ENCODE assay signal across 9 cellular contexts in genomic region chr14:50822501-50823042, GRCh38. TPM values are rescaled to one million over a fixed set of nuclear protein-coding genes. Genes with fewer than 3 reads are reported as not detected.
DNase-seq lines count a peak whose midpoint lies in the region; ATAC-seq and TF ChIP-seq lines count a peak whose summit lies in the region.
"Had no signal": no experiment of that assay in that cellular context is flagged by ENCODE, and none has a peak within 500 bp of the region (broad histone marks: within the 10 kb centered on the region; RNA-seq: fewer than 3 reads in every experiment).

No MANE protein-coding gene starts in this region.

- peaks cover 95% of the 10 kb centered on the region for H3K79me2 ChIP-seq in OCI-LY3 (ENCODE audit: low read length)

- no peaks in the 10 kb centered on the region for H3K9me3 ChIP-seq in OCI-LY3 (ENCODE audit: insufficient read depth, low read length)
- H3K9me3 ChIP-seq in effector memory CD4-positive, alpha-beta T cell (ENCODE audit: control insufficient read depth, low read length): no peaks in the 10 kb centered on the region

- peak; percentile 83 for ATAC-seq in stimulated activated naive CD8-positive, alpha-beta T cell treated with anti-CD3 and anti-CD28 coated beads, Interleukin-15, amount 100 ng/mL, for 72 hours
- no peak for ATAC-seq in GM21717 (IDR thresholded peaks at IDR 0.05; ENCODE audit: unreplicated experiment)

- peaks cover 32% of the 10 kb centered on the region for H3K36me3 Mint-ChIP-seq in activated naive CD4-positive, alpha-beta T cell treated with anti-CD3 and anti-CD28 coated beads for 36 hours (ENCODE audit: low read depth)

- no peak for TF ChIP-seq CTCF in OCI-LY3 (IDR thresholded peaks at IDR 0.05; ENCODE audit: low read depth, low read length)

- no peak overlapping the region for H2AFZ ChIP-seq in OCI-LY3 (ENCODE audit: low read depth, low read length)
- H2AFZ ChIP-seq: neural progenitor cell had no signal

- CTCF ChIA-PET in activated naive CD4-positive, alpha-beta T cell treated with anti-CD3 and anti-CD28 coated beads for 36 hours (lab: Charles Lee): interaction anchor here (0.8 to 3.4 kb wide), 8 partner anchors 8 to 45 kb away, joined by 3 to 18 read pairs (median 8); partner anchors contain the start of gene NIN

- DNase-seq in activated naive CD4-positive, alpha-beta T cell treated with anti-CD3 and anti-CD28 coated beads for 36 hours: no peak
- no peak for DNase-seq in activated naive CD4-positive, alpha-beta T cell (lab: John Stamatoyannopoulos, UW)
- DNase-seq in effector memory CD4-positive, alpha-beta T cell: no peak
- DNase-seq in stimulated activated naive CD8-positive, alpha-beta T cell treated with anti-CD3 and anti-CD28 coated beads, Interleukin-15, amount 100 ng/mL, for 72 hours: peak; percentile 19 to 36
- DNase-seq in mesenteric fat pad (ENCODE audit: low spot score) (no peak), NCI-H1694 treated with DMSO at 0.1 percent for 48 hours (lab: John Stamatoyannopoulos, UW) (no peak)

- H3K27ac Mint-ChIP-seq in activated naive CD4-positive, alpha-beta T cell treated with anti-CD3 and anti-CD28 coated beads for 36 hours: peak overlapping the region; percentile 80
- H3K27ac Mint-ChIP-seq in stimulated activated naive CD8-positive, alpha-beta T cell treated with anti-CD3 and anti-CD28 coated beads, Interleukin-15, amount 100 ng/mL, for 72 hours: peak overlapping the region; percentile 93 to 95
- H3K27ac Mint-ChIP-seq: neural progenitor cell had no signal

- peak overlapping the region; percentile 72 for H3K9ac ChIP-seq in OCI-LY3 (ENCODE audit: low read length)
- H3K9ac ChIP-seq: neural progenitor cell had no signal

- peak overlapping the region; percentile 59 for H3K4me3 Mint-ChIP-seq in activated naive CD4-positive, alpha-beta T cell treated with anti-CD3 and anti-CD28 coated beads for 36 hours
- H3K4me3 Mint-ChIP-seq in stimulated activated naive CD8-positive, alpha-beta T cell treated with anti-CD3 and anti-CD28 coated beads, Interleukin-15, amount 100 ng/mL, for 72 hours: peak overlapping the region; percentile 77 to 86
- H3K4me3 Mint-ChIP-seq: neural progenitor cell had no signal

- peaks cover 77% of the 10 kb centered on the region for H4K20me1 ChIP-seq in OCI-LY3 (ENCODE audit: insufficient read depth, low read length)

- peak overlapping the region; percentile 99 for H3K4me2 ChIP-seq in OCI-LY3 (ENCODE audit: low read length)
- H3K4me2 ChIP-seq: neural progenitor cell had no signal

- H3K27ac ChIP-seq in OCI-LY3 (ENCODE audit: low read length): peak overlapping the region; percentile 96
- peak overlapping the region; percentile 46 for H3K27ac ChIP-seq in effector memory CD4-positive, alpha-beta T cell (ENCODE audit: insufficient read depth, low read length, poor library complexity, severe bottlenecking)
- H3K27ac ChIP-seq: neural progenitor cell had no signal

- intact Hi-C loops in activated naive CD4-positive, alpha-beta T cell treated with anti-CD3 and anti-CD28 coated beads for 36 hours (cut with micrococcal nuclease): loop anchor here (1.0 to 10.0 kb wide), 7 partner anchors 8 to 958 kb away; partner anchors contain the start of genes ARF6 and SOS2

- no peaks in the 10 kb centered on the region for H3K27me3 Mint-ChIP-seq in activated naive CD4-positive, alpha-beta T cell treated with anti-CD3 and anti-CD28 coated beads for 36 hours (ENCODE audit: low read depth)
- no peaks in the 10 kb centered on the region for H3K27me3 Mint-ChIP-seq in stimulated activated naive CD8-positive, alpha-beta T cell treated with anti-CD3 and anti-CD28 coated beads, Interleukin-15, amount 100 ng/mL, for 72 hours

- peak overlapping the region; percentile 73 for H3K4me3 ChIP-seq in OCI-LY3 (ENCODE audit: low read length)
- H3K4me3 ChIP-seq in effector memory CD4-positive, alpha-beta T cell (ENCODE audit: insufficient read depth, low read depth, low read length, poor library complexity, severe bottlenecking): no peak overlapping the region
- H3K4me3 ChIP-seq: neural progenitor cell had no signal

- peaks cover 85% of the 10 kb centered on the region for H3K4me1 Mint-ChIP-seq in activated naive CD4-positive, alpha-beta T cell treated with anti-CD3 and anti-CD28 coated beads for 36 hours (ENCODE audit: low read depth)
- H3K4me1 Mint-ChIP-seq in stimulated activated naive CD8-positive, alpha-beta T cell treated with anti-CD3 and anti-CD28 coated beads, Interleukin-15, amount 100 ng/mL, for 72 hours: peaks cover 89% of the 10 kb centered on the region

- peaks cover 54% of the 10 kb centered on the region for H3K36me3 ChIP-seq in OCI-LY3 (replicated peaks; ENCODE audit: low read depth, low read length)
- H3K36me3 ChIP-seq in effector memory CD4-positive, alpha-beta T cell (ENCODE audit: control insufficient read depth, insufficient read depth, low read length): no peaks in the 10 kb centered on the region
- H3K36me3 ChIP-seq: neural progenitor cell had no signal

- peaks cover 68% of the 10 kb centered on the region for H3K4me1 ChIP-seq in OCI-LY3 (ENCODE audit: low read length)
- peaks cover 26% of the 10 kb centered on the region for H3K4me1 ChIP-seq in effector memory CD4-positive, alpha-beta T cell (ENCODE audit: control insufficient read depth, insufficient read depth, low read length, poor library complexity, severe bottlenecking)

- H3K9me3 Mint-ChIP-seq in activated naive CD4-positive, alpha-beta T cell treated with anti-CD3 and anti-CD28 coated beads for 36 hours: peaks cover 2% of the 10 kb centered on the region
- H3K9me3 Mint-ChIP-seq in stimulated activated naive CD8-positive, alpha-beta T cell treated with anti-CD3 and anti-CD28 coated beads, Interleukin-15, amount 100 ng/mL, for 72 hours: peaks cover 0 to 4% of the 10 kb centered on the region in 2 donors
- H3K9me3 Mint-ChIP-seq: neural progenitor cell had no signal

- H3K27me3 ChIP-seq in OCI-LY3 (ENCODE audit: low read depth, low read length): no peaks in the 10 kb centered on the region
- no peaks in the 10 kb centered on the region for H3K27me3 ChIP-seq in effector memory CD4-positive, alpha-beta T cell (replicated peaks; ENCODE audit: control insufficient read depth, insufficient read depth, low read length, poor library complexity, severe bottlenecking)
- H3K27me3 ChIP-seq: neural progenitor cell had no signal

RNA-seq across cellular contexts. Expression of gene NIN, which starts 8.4 kb away (rescaled TPM):
- 10 to 100 TPM; 56.9 to 57.9 TPM for total RNA-seq in activated naive CD4-positive, alpha-beta T cell treated with anti-CD3 and anti-CD28 coated beads for 36 hours
- 40.3 TPM for total RNA-seq in mesenteric fat pad

RNA-seq across cellular contexts. Expression of gene ABHD12B, which starts 49.3 kb away (rescaled TPM):
- not detected for total RNA-seq in activated naive CD4-positive, alpha-beta T cell treated with anti-CD3 and anti-CD28 coated beads for 36 hours
- total RNA-seq in mesenteric fat pad: not detected

Comparison
In these comparisons a context has a peak if more than half of its experiments do, and no peak if none do; other contexts are left out.
1. DNase-seq: peak in stimulated activated naive CD8-positive, alpha-beta T cell treated with anti-CD3 and anti-CD28 coated beads, Interleukin-15, amount 100 ng/mL, for 72 hours (2 of 2); none in activated naive CD4-positive, alpha-beta T cell treated with anti-CD3 and anti-CD28 coated beads for 36 hours (single experiment), activated naive CD4-positive, alpha-beta T cell (0 of 4), effector memory CD4-positive, alpha-beta T cell (0 of 3), mesenteric fat pad (single experiment) and NCI-H1694 treated with DMSO at 0.1 percent for 48 hours (single experiment).